9 cellular contexts compared by ENCODE assay signal in genomic region chr12:124755801-124756148, GRCh38.
A peak's percentile ranks its signal among the peaks of the same experiment; 100 is the strongest.
DNase-seq lines count a peak whose midpoint lies in the region; ATAC-seq and TF ChIP-seq lines count a peak whose summit lies in the region.
"Had no signal": no experiment of that assay in that cellular context is flagged by ENCODE, and none has a peak within 500 bp of the region (broad histone marks: within the 10 kb centered on the region; RNA-seq: fewer than 3 reads in every experiment).

No MANE protein-coding gene starts in this region.

- H3K27me3 Mint-ChIP-seq in activated naive CD8-positive, alpha-beta T cell treated with anti-CD3 and anti-CD28 coated beads, Interleukin-2, amount 10 ng/mL, durations not matched to agents 7 days and 5 days = peaks cover 22% of the 10 kb centered on the region
- H3K27me3 Mint-ChIP-seq in activated naive CD8-positive, alpha-beta T cell treated with anti-CD3 and anti-CD28 coated beads for 36 hours = peaks cover 39% of the 10 kb centered on the region
- peaks cover 47 to 48% of the 10 kb centered on the region in 2 donors for H3K27me3 Mint-ChIP-seq in natural killer cell treated with Interleukin-12 subunit alpha and Interleukin-12 subunit beta and Interleukin-15 and Interleukin-18, amount 100 ng/mL, for 72 hours

- no peak for TF ChIP-seq CTCF in dorsolateral prefrontal cortex (IDR thresholded peaks at IDR 0.05 in 54 of 56, conservative IDR thresholded peaks at IDR 0.05 in 2 of 56; ENCODE audit: low read depth in 1 of 56, partially characterized antibody in 56 of 56)
- TF ChIP-seq CTCF in upper lobe of right lung (IDR thresholded peaks at IDR 0.05) = no peak

- no peak for DNase-seq in activated naive CD8-positive, alpha-beta T cell treated with anti-CD3 and anti-CD28 coated beads, Interleukin-2, amount 10 ng/mL, durations not matched to agents 7 days and 5 days
- no peak for DNase-seq in activated naive CD8-positive, alpha-beta T cell treated with anti-CD3 and anti-CD28 coated beads for 36 hours
- DNase-seq in dorsolateral prefrontal cortex (no peak), upper lobe of right lung (no peak), Kasumi-1 (lab: John Stamatoyannopoulos, UW) (no peak)
- no peak for DNase-seq in natural killer cell treated with Interleukin-12 subunit alpha and Interleukin-12 subunit beta and Interleukin-15 and Interleukin-18, amount 100 ng/mL, for 72 hours (ENCODE audit: low spot score)

- H3K4me3 Mint-ChIP-seq in activated naive CD8-positive, alpha-beta T cell treated with anti-CD3 and anti-CD28 coated beads, Interleukin-2, amount 10 ng/mL, durations not matched to agents 7 days and 5 days = peak overlapping the region; percentile 40
- H3K4me3 Mint-ChIP-seq in activated naive CD8-positive, alpha-beta T cell treated with anti-CD3 and anti-CD28 coated beads for 36 hours = no peak overlapping the region
- H3K4me3 Mint-ChIP-seq in natural killer cell treated with Interleukin-12 subunit alpha and Interleukin-12 subunit beta and Interleukin-15 and Interleukin-18, amount 100 ng/mL, for 72 hours = peak overlapping the region; percentile 72

- H3K4me1 Mint-ChIP-seq in activated naive CD8-positive, alpha-beta T cell treated with anti-CD3 and anti-CD28 coated beads, Interleukin-2, amount 10 ng/mL, durations not matched to agents 7 days and 5 days = peaks cover 15% of the 10 kb centered on the region
- peaks cover 25% of the 10 kb centered on the region for H3K4me1 Mint-ChIP-seq in activated naive CD8-positive, alpha-beta T cell treated with anti-CD3 and anti-CD28 coated beads for 36 hours
- peaks cover 22 to 26% of the 10 kb centered on the region in 2 donors for H3K4me1 Mint-ChIP-seq in natural killer cell treated with Interleukin-12 subunit alpha and Interleukin-12 subunit beta and Interleukin-15 and Interleukin-18, amount 100 ng/mL, for 72 hours (ENCODE audit: low read depth in 2 of 2)

- no peak for ATAC-seq in activated naive CD8-positive, alpha-beta T cell treated with anti-CD3 and anti-CD28 coated beads, Interleukin-2, amount 10 ng/mL, durations not matched to agents 7 days and 5 days (ENCODE audit: low read depth)
- ATAC-seq in natural killer cell treated with Interleukin-12 subunit alpha and Interleukin-12 subunit beta and Interleukin-15 and Interleukin-18, amount 100 ng/mL, for 72 hours = peak in 1 of 2 donors; percentile 24
- ATAC-seq in upper lobe of right lung (no peak), GM21526 (IDR thresholded peaks at IDR 0.05; ENCODE audit: low FRiP score, unreplicated experiment) (no peak), HG02623 (IDR thresholded peaks at IDR 0.05; ENCODE audit: unreplicated experiment) (no peak)

- H3K4me3 ChIP-seq in dorsolateral prefrontal cortex (peak overlapping the region in 2 of 59 donors; percentile 3 to 10), upper lobe of right lung (no peak overlapping the region)

- peak overlapping the region; percentile 31 for H3K27ac Mint-ChIP-seq in activated naive CD8-positive, alpha-beta T cell treated with anti-CD3 and anti-CD28 coated beads, Interleukin-2, amount 10 ng/mL, durations not matched to agents 7 days and 5 days
- H3K27ac Mint-ChIP-seq in activated naive CD8-positive, alpha-beta T cell treated with anti-CD3 and anti-CD28 coated beads for 36 hours = no peak overlapping the region
- H3K27ac Mint-ChIP-seq in natural killer cell treated with Interleukin-12 subunit alpha and Interleukin-12 subunit beta and Interleukin-15 and Interleukin-18, amount 100 ng/mL, for 72 hours = no peak overlapping the region
- H3K27ac Mint-ChIP-seq: activated T-helper 2 cell treated with anti-CD3 and anti-CD28 coated beads, Interferon-gamma antibody, Interleukin-2, Interleukin-4, amounts not matched to agents 10 μg/mL and 5 μg/mL and 100 μg/mL, durations not matched to agents 14 hours and 24 hours and 36 hours had no signal

- H3K36me3 ChIP-seq in upper lobe of right lung = no peaks in the 10 kb centered on the region

- peaks cover 5% of the 10 kb centered on the region for H3K36me3 Mint-ChIP-seq in activated naive CD8-positive, alpha-beta T cell treated with anti-CD3 and anti-CD28 coated beads, Interleukin-2, amount 10 ng/mL, durations not matched to agents 7 days and 5 days
- peaks cover 3% of the 10 kb centered on the region for H3K36me3 Mint-ChIP-seq in activated naive CD8-positive, alpha-beta T cell treated with anti-CD3 and anti-CD28 coated beads for 36 hours
- peaks cover 15% of the 10 kb centered on the region for H3K36me3 Mint-ChIP-seq in natural killer cell treated with Interleukin-12 subunit alpha and Interleukin-12 subunit beta and Interleukin-15 and Interleukin-18, amount 100 ng/mL, for 72 hours

- H3K27ac ChIP-seq in dorsolateral prefrontal cortex (peak overlapping the region; percentile 73 to 99 (median 96)), upper lobe of right lung (peak overlapping the region; percentile 85)

- H3K9me3 ChIP-seq in upper lobe of right lung = no peaks in the 10 kb centered on the region

- H3K4me1 ChIP-seq in upper lobe of right lung = peaks cover 63% of the 10 kb centered on the region

- intact Hi-C loops in dorsolateral prefrontal cortex (cut with DNase I) (loop anchor here in 1 of 2 donors (1.0 to 5.0 kb wide), 3 partner anchors 9 to 188 kb away; partner anchors contain the start of gene NCOR2), upper lobe of right lung (cut with DNase I) (no loop called here)

- peaks cover 16% of the 10 kb centered on the region for H3K9me3 Mint-ChIP-seq in activated naive CD8-positive, alpha-beta T cell treated with anti-CD3 and anti-CD28 coated beads, Interleukin-2, amount 10 ng/mL, durations not matched to agents 7 days and 5 days
- peaks cover 22% of the 10 kb centered on the region for H3K9me3 Mint-ChIP-seq in activated naive CD8-positive, alpha-beta T cell treated with anti-CD3 and anti-CD28 coated beads for 36 hours
- H3K9me3 Mint-ChIP-seq in natural killer cell treated with Interleukin-12 subunit alpha and Interleukin-12 subunit beta and Interleukin-15 and Interleukin-18, amount 100 ng/mL, for 72 hours = no peaks in the 10 kb centered on the region

- POLR2A ChIA-PET in activated naive CD8-positive, alpha-beta T cell treated with anti-CD3 and anti-CD28 coated beads, Interleukin-2, amount 10 ng/mL, durations not matched to agents 7 days and 5 days (lab: Charles Lee) = interaction anchor here (0.7 kb wide), 1 partner anchor 13 kb away, joined by 3 read pairs; no protein-coding TSS in a partner anchor

- H3K27me3 ChIP-seq in dorsolateral prefrontal cortex (no peaks in the 10 kb centered on the region), upper lobe of right lung (no peaks in the 10 kb centered on the region)
